9 cellular contexts compared by ENCODE assay signal in genomic region chr15:58017869-58018268, GRCh38. TPM values are rescaled to one million over a fixed set of nuclear protein-coding genes. Genes with fewer than 3 reads are reported as not detected.
"Had no signal": no experiment of that assay in that cellular context is flagged by ENCODE, and none has a peak within 500 bp of the region (broad histone marks: within the 10 kb centered on the region; RNA-seq: fewer than 3 reads in every experiment).

No MANE protein-coding gene starts in this region.

- DNase-seq: GM23248, GOT3, H7, HFFc6, IMR-90 had no signal

- H3K36me3 ChIP-seq: HAP-1 had no signal

- H3K27ac ChIP-seq: GM23248 had no signal

- ATAC-seq: HCT116 had no signal

- FAIRE-seq: HTR-8/SVneo had no signal

- H3K4me1 ChIP-seq: HAP-1 had no signal

- H3K9me3 ChIP-seq: HAP-1 had no signal

- H3K4me3 ChIP-seq: GM23248, HAP-1 had no signal

RNA-seq across cellular contexts. Expression of gene ALDH1A2, which starts 47.6 kb away (rescaled TPM):
- total RNA-seq: H4, HFFc6, IMR-90 had no signal
